Comparison of ENCODE assay signal across 1 cellular context in genomic region chr21:34857874-34858273, GRCh38.
TF ChIP-seq lines count a peak whose summit lies in the region.

No MANE protein-coding gene starts in this region.

TF ChIP-seq in IMR-90, 13 proteins besides CTCF, POLR2A, EP300 and RAD21 (continued from another document):
- TF ChIP-seq BHLHE40 (IDR thresholded peaks at IDR 0.05; ENCODE audit: low read depth, low read length) (no peak), FOS (IDR thresholded peaks at IDR 0.05; ENCODE audit: low read depth, low read length) (no peak), CEBPB (IDR thresholded peaks at IDR 0.05; ENCODE audit: low read depth, low read length) (no peak), RCOR1 (IDR thresholded peaks at IDR 0.05; ENCODE audit: insufficient replicate concordance, low read length) (no peak)
